18 cellular contexts compared by ENCODE assay signal in genomic region chr17:31405941-31406371, GRCh38. TPM values are rescaled to one million over a fixed set of nuclear protein-coding genes. Genes with fewer than 3 reads are reported as not detected.
A peak's percentile ranks its signal among the peaks of the same experiment; 100 is the strongest.
DNase-seq lines count a peak whose midpoint lies in the region; ATAC-seq and TF ChIP-seq lines count a peak whose summit lies in the region.
"Had no signal": no experiment of that assay in that cellular context is flagged by ENCODE, and none has a peak within 500 bp of the region (broad histone marks: within the 10 kb centered on the region; RNA-seq: fewer than 3 reads in every experiment).

No MANE protein-coding gene starts in this region.

- WGBS in neuronal stem cell (ENCODE audit: extremely low coverage in 2 of 2, insufficient read length in 2 of 2, insufficient replicate concordance in 1 of 2), 2 donors, result no CpG with 5 or more reads among the region's 5 CpGs

- H3K9ac ChIP-seq in neuronal stem cell (ENCODE audit: low read depth, low read length, poor library complexity) (no peak overlapping the region), PC-3 (ENCODE audit: low read length) (no peak overlapping the region)

- H2BK15ac ChIP-seq in neuronal stem cell (ENCODE audit: low read length), result no peak overlapping the region

- no peaks in the 10 kb centered on the region for H4K20me1 ChIP-seq in PC-3 (ENCODE audit: low read length)

- no peak overlapping the region for H2BK120ac ChIP-seq in neuronal stem cell (ENCODE audit: low read depth, low read length)

- H3F3A ChIP-seq in PC-3 (ENCODE audit: low read length, unreplicated experiment), result no peaks in the 10 kb centered on the region

- no peak overlapping the region for H2AFZ ChIP-seq in neuronal stem cell (ENCODE audit: low read length)
- H2AFZ ChIP-seq in PC-3 (ENCODE audit: low read length), result no peak overlapping the region

- no peaks in the 10 kb centered on the region for H3K4me1 Mint-ChIP-seq in natural killer cell treated with Interleukin-12 subunit alpha and Interleukin-12 subunit beta and Interleukin-15 and Interleukin-18, amount 100 ng/mL, for 72 hours (ENCODE audit: low read depth in 2 of 2)
- H3K4me1 Mint-ChIP-seq in natural killer cell, result no peaks in the 10 kb centered on the region
- H3K4me1 Mint-ChIP-seq: activated naive CD8-positive, alpha-beta T cell treated with anti-CD3 and anti-CD28 coated beads for 36 hours; activated T-helper 17 cell treated with anti-CD3 and anti-CD28 coated beads, Interleukin-2, amount 50 U/mL, for 72 hours had no signal

- no TSS peak for BruUV-seq in PC-3 (replicated peaks; lab: Mats Ljungman, UMichigan)

- H3K9me2 ChIP-seq in PC-3 (replicated peaks; ENCODE audit: low read length), result no peaks in the 10 kb centered on the region

- peak overlapping the region; percentile 24 for H3K18ac ChIP-seq in neuronal stem cell (ENCODE audit: low read length)

- H2AK5ac ChIP-seq in neuronal stem cell (ENCODE audit: low read depth, low read length), result no peak overlapping the region

- no peak overlapping the region for H3K4me3 ChIP-seq in neuronal stem cell (ENCODE audit: low read length in 2 of 2)
- no peak overlapping the region for H3K4me3 ChIP-seq in PC-3 (ENCODE audit: low read length)
- H3K4me3 ChIP-seq: body of pancreas, left lung, uterus had no signal

- in situ Hi-C loops in GM13977 (cut with MboI; ENCODE audit: low pct_unique_long_range_greater_than_20kb, low sequenced_read_pairs, unreplicated experiment), result no loop called here

- H3K27me3 Mint-ChIP-seq in natural killer cell treated with Interleukin-12 subunit alpha and Interleukin-12 subunit beta and Interleukin-15 and Interleukin-18, amount 100 ng/mL, for 72 hours, result peaks cover 0 to 13% of the 10 kb centered on the region in 2 donors
- H3K27me3 Mint-ChIP-seq in natural killer cell (ENCODE audit: low read depth in 2 of 2), result peaks cover 0 to 8% of the 10 kb centered on the region in 2 donors
- H3K27me3 Mint-ChIP-seq: activated naive CD8-positive, alpha-beta T cell treated with anti-CD3 and anti-CD28 coated beads for 36 hours had no signal

- intact Hi-C loops in natural killer cell (cut with micrococcal nuclease), result no loop called here
- intact Hi-C loops in PC-3 (cut with micrococcal nuclease), result no loop called here

- POLR2A ChIA-PET in PC-3 (lab: Charles Lee; ENCODE audit: unreplicated experiment), result no interaction called here

- no peaks in the 10 kb centered on the region for H3K79me2 ChIP-seq in PC-3 (ENCODE audit: low read length)

- no peaks in the 10 kb centered on the region for H3K9me3 Mint-ChIP-seq in natural killer cell treated with Interleukin-12 subunit alpha and Interleukin-12 subunit beta and Interleukin-15 and Interleukin-18, amount 100 ng/mL, for 72 hours
- no peaks in the 10 kb centered on the region for H3K9me3 Mint-ChIP-seq in natural killer cell
- H3K9me3 Mint-ChIP-seq: activated naive CD8-positive, alpha-beta T cell treated with anti-CD3 and anti-CD28 coated beads for 36 hours; activated T-helper 17 cell treated with anti-CD3 and anti-CD28 coated beads, Interleukin-2, amount 50 U/mL, for 72 hours had no signal

- H3K4me1 ChIP-seq in neuronal stem cell (ENCODE audit: control insufficient read depth in 2 of 2, insufficient read depth in 1 of 2, low read depth in 1 of 2, low read length in 2 of 2) (peaks cover 1 to 4% of the 10 kb centered on the region in 2 donors), PC-3 (ENCODE audit: insufficient read depth, low read length) (no peaks in the 10 kb centered on the region)
- H3K4me1 ChIP-seq: body of pancreas, left lung, uterus had no signal

- no peak overlapping the region for H3K4me3 Mint-ChIP-seq in natural killer cell treated with Interleukin-12 subunit alpha and Interleukin-12 subunit beta and Interleukin-15 and Interleukin-18, amount 100 ng/mL, for 72 hours
- H3K4me3 Mint-ChIP-seq in natural killer cell, result no peak overlapping the region
- H3K4me3 Mint-ChIP-seq: activated naive CD8-positive, alpha-beta T cell treated with anti-CD3 and anti-CD28 coated beads for 36 hours; activated T-helper 17 cell treated with anti-CD3 and anti-CD28 coated beads, Interleukin-2, amount 50 U/mL, for 72 hours had no signal

- no peak overlapping the region for H2BK12ac ChIP-seq in neuronal stem cell (ENCODE audit: low read length)

- TF ChIP-seq CTCF in natural killer cell (IDR thresholded peaks at IDR 0.05) (no peak), PC-3 (conservative IDR thresholded peaks at IDR 0.05; ENCODE audit: low read depth, low read length) (no peak), GM13977 (IDR thresholded peaks at IDR 0.05; ENCODE audit: extremely low read depth, insufficient read depth, missing control alignments) (no peak)

- H3K27ac ChIP-seq in cingulate gyrus (ENCODE audit: low read depth, low read length) (peak overlapping the region; percentile 19), neuronal stem cell (replicated peaks; ENCODE audit: low read length) (no peak overlapping the region), PC-3 (ENCODE audit: low read length) (no peak overlapping the region)
- H3K27ac ChIP-seq: body of pancreas, left lung, uterus had no signal

- H3K9me3 ChIP-seq in neuronal stem cell (replicated peaks in 1 of 2; ENCODE audit: control insufficient read depth in 2 of 2, insufficient read depth in 1 of 2, low read depth in 1 of 2, low read length in 2 of 2) (no peaks in the 10 kb centered on the region), PC-3 (ENCODE audit: low read length) (no peaks in the 10 kb centered on the region)
- H3K9me3 ChIP-seq: body of pancreas, left lung, uterus had no signal

- no peak overlapping the region for H2BK5ac ChIP-seq in neuronal stem cell (ENCODE audit: low read length)

- no peak overlapping the region for H3K4ac ChIP-seq in neuronal stem cell (ENCODE audit: low read length)

- H3K14ac ChIP-seq in neuronal stem cell (ENCODE audit: low read length), result no peak overlapping the region

- no peak overlapping the region for H4K91ac ChIP-seq in neuronal stem cell (ENCODE audit: low read depth, low read length, poor library complexity)

- no peaks in the 10 kb centered on the region for H3K36me3 Mint-ChIP-seq in natural killer cell treated with Interleukin-12 subunit alpha and Interleukin-12 subunit beta and Interleukin-15 and Interleukin-18, amount 100 ng/mL, for 72 hours
- H3K36me3 Mint-ChIP-seq in natural killer cell, result no peaks in the 10 kb centered on the region
- H3K36me3 Mint-ChIP-seq: activated naive CD8-positive, alpha-beta T cell treated with anti-CD3 and anti-CD28 coated beads for 36 hours had no signal

- H3K36me3 ChIP-seq in neuronal stem cell (replicated peaks in 1 of 2; ENCODE audit: control insufficient read depth in 2 of 2, insufficient read depth in 2 of 2, low read length in 2 of 2) (no peaks in the 10 kb centered on the region), PC-3 (ENCODE audit: low read depth, low read length) (no peaks in the 10 kb centered on the region)
- H3K36me3 ChIP-seq: left lung, uterus had no signal

- H3K79me1 ChIP-seq in neuronal stem cell (ENCODE audit: low read depth, low read length), result peaks cover 2% of the 10 kb centered on the region

- H3K4me2 ChIP-seq in neuronal stem cell (ENCODE audit: insufficient read depth, low read length, poor library complexity, severe bottlenecking) (no peak overlapping the region), PC-3 (ENCODE audit: low read length) (no peak overlapping the region)

- CTCF ChIA-PET in PC-3 (lab: Charles Lee), result no interaction called here

- H3K27ac Mint-ChIP-seq in natural killer cell treated with Interleukin-12 subunit alpha and Interleukin-12 subunit beta and Interleukin-15 and Interleukin-18, amount 100 ng/mL, for 72 hours, result no peak overlapping the region
- no peak overlapping the region for H3K27ac Mint-ChIP-seq in natural killer cell
- H3K27ac Mint-ChIP-seq: activated naive CD8-positive, alpha-beta T cell treated with anti-CD3 and anti-CD28 coated beads for 36 hours; activated T-helper 17 cell treated with anti-CD3 and anti-CD28 coated beads, Interleukin-2, amount 50 U/mL, for 72 hours had no signal

- ATAC-seq in natural killer cell treated with Interleukin-12 subunit alpha and Interleukin-12 subunit beta and Interleukin-15 and Interleukin-18, amount 100 ng/mL, for 72 hours, result peak; percentile 36 to 37
- ATAC-seq in natural killer cell (no peak), PC-3 (no peak), HG02798 (IDR thresholded peaks at IDR 0.05; ENCODE audit: poor library complexity, unreplicated experiment) (no peak)
- ATAC-seq: activated T-helper 17 cell treated with anti-CD3 and anti-CD28 coated beads, Interleukin-2, amount 50 U/mL, for 72 hours; body of pancreas; left lung had no signal

- H3K27me3 ChIP-seq in neuronal stem cell (ENCODE audit: control insufficient read depth in 3 of 3, insufficient read depth in 3 of 3, low read depth in 1 of 3, low read length in 3 of 3) (peaks cover 0 to 6% (median 0%) of the 10 kb centered on the region in 3 experiments), PC-3 (ENCODE audit: low read length) (no peaks in the 10 kb centered on the region)
- H3K27me3 ChIP-seq: body of pancreas, left lung, uterus had no signal

- H3K23ac ChIP-seq in neuronal stem cell (ENCODE audit: low read depth, low read length, poor library complexity), result no peak overlapping the region

- no peak for DNase-seq in natural killer cell treated with Interleukin-12 subunit alpha and Interleukin-12 subunit beta and Interleukin-15 and Interleukin-18, amount 100 ng/mL, for 72 hours (ENCODE audit: low spot score)
- DNase-seq in natural killer cell, result no peak
- no peak for DNase-seq in neuronal stem cell (ENCODE audit: low spot score)
- no peak for DNase-seq in NCI-H446 treated with DMSO at 0.1 percent for 48 hours (lab: John Stamatoyannopoulos, UW)
- DNase-seq in PC-3, result no peak
- no peak for DNase-seq in GM13977 (ENCODE audit: low spot score)
- DNase-seq: activated naive CD8-positive, alpha-beta T cell treated with anti-CD3 and anti-CD28 coated beads for 36 hours; DMS53; Karpas-422; left lung; NCI-H2029; stimulated activated CD4-positive, alpha-beta T cell treated with anti-CD3 and anti-CD28 coated beads, Interleukin-4, amount 100 ng/mL, for 4 hours; SW 1271; uterus had no signal

- no peak overlapping the region for H4K8ac ChIP-seq in neuronal stem cell (ENCODE audit: low read depth, low read length)

RNA-seq across cellular contexts. Expression of gene RAB11FIP4, which starts 14.5 kb away (rescaled TPM):
- 10 to 100 TPM; 16.2 to 21.6 TPM for total RNA-seq in natural killer cell treated with Interleukin-12 subunit alpha and Interleukin-12 subunit beta and Interleukin-15 and Interleukin-18, amount 100 ng/mL, for 72 hours
- total RNA-seq in natural killer cell, result 100 to 1,000 TPM in 2 of 3 donors, 10 to 100 TPM in 1; 81.4 to 121 (median 102) TPM
- 10.1 TPM for polyA plus RNA-seq in neuronal stem cell (2013, experiment 1 of 2)
- 10.1 TPM for polyA plus RNA-seq in neuronal stem cell (2013, experiment 2 of 2)
- 4.2 and 4.5 TPM in 2 replicates for total RNA-seq in PC-3 (2014; rRNA removed)

Comparison
In these comparisons a context has a peak if more than half of its experiments do, and no peak if none do; other contexts are left out.
1. ATAC-seq: peak in natural killer cell treated with Interleukin-12 subunit alpha and Interleukin-12 subunit beta and Interleukin-15 and Interleukin-18, amount 100 ng/mL, for 72 hours (2 of 2); none in natural killer cell (0 of 3), PC-3 (single experiment) and HG02798 (single experiment).